ENCODE assay signal across 14 cellular contexts in the genomic region with DNA sequence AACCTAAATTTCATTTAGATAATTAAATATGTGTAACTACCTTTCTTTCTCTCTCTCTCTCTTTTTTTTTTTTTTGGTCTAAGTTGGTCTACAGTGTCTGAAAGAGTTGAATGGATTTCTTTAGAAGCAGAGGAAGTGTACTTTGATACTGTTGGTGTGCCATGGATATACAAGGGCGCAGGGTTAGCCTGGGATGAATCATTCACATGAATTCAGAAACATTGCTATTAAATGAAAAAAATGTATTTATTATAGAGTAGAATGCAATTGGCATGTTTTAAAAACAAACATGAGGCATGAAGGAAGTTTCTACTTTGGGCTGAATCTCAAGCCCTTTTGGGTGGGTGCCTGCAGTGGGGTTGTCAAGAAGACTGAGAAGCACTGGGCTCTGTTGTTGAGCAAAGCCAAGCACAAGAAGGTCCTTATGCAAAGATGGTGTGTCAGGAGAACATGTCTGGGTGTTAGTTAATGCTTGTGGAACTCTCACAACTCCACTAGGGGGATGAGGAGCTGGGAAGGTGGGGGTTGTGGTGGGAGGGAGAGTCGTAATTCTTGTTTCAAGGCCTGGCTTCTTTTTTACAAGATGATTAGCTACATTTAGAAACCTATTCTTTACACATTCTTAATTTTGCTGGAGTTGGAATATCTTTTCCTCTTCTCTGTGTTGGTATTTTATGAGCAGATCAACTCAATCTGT. TPM values are rescaled to one million over a fixed set of nuclear protein-coding genes. Genes with fewer than 3 reads are reported as not detected.
DNase-seq lines count a peak whose midpoint lies in the region; TF ChIP-seq lines count a peak whose summit lies in the region.
"Had no signal": no experiment of that assay in that cellular context is flagged by ENCODE, and none has a peak within 500 bp of the region (broad histone marks: within the 10 kb centered on the region; RNA-seq: fewer than 3 reads in every experiment).

No MANE protein-coding gene starts in this region.

- H3K36me3 ChIP-seq in GM06990 (ENCODE audit: control insufficient read depth, insufficient read depth, low read length) (no peaks in the 10 kb centered on the region), endodermal cell (ENCODE audit: control insufficient read depth, insufficient read depth, low read length) (no peaks in the 10 kb centered on the region)
- H3K36me3 ChIP-seq: adrenal gland had no signal

- TF ChIP-seq CTCF in GM06990 (IDR thresholded peaks at IDR 0.05; ENCODE audit: insufficient read depth, low read length, poor library complexity, severe bottlenecking) (peak; percentile 2), endodermal cell (conservative IDR thresholded peaks at IDR 0.05) (peak; percentile 69), osteocyte (IDR thresholded peaks at IDR 0.05) (peak; percentile 23)

- H3K9me3 ChIP-seq in endodermal cell (ENCODE audit: control insufficient read depth, low read length) = no peaks in the 10 kb centered on the region
- H3K9me3 ChIP-seq: adrenal gland had no signal

- H3K36me3 Mint-ChIP-seq in endodermal cell (ENCODE audit: low read depth) (no peaks in the 10 kb centered on the region), osteocyte (ENCODE audit: unreplicated experiment) (no peaks in the 10 kb centered on the region)
- H3K36me3 Mint-ChIP-seq: naive B cell had no signal

- DNase-seq in GM06990 (ENCODE audit: extremely low read depth, insufficient read length) = no peak
- peak; percentile 34 for DNase-seq in LHCN-M2 (ENCODE audit: low read depth)
- peak; percentile 60 for DNase-seq in endodermal cell
- no peak for DNase-seq in osteocyte (ENCODE audit: extremely low spot score, unreplicated experiment)
- no peak for DNase-seq in stimulated activated CD8-positive, alpha-beta memory T cell treated with anti-CD3 and anti-CD28 coated beads, Interleukin-4, amount 100 ng/mL, for 48 hours
- DNase-seq in pons (ENCODE audit: low spot score) = no peak
- no peak for DNase-seq in CD1c-positive myeloid dendritic cell (ENCODE audit: extremely low spot score)
- DNase-seq: adrenal gland, COR-L47, dermis blood vessel endothelial cell, naive B cell, NCI-H1694 treated with DMSO at 0.1 percent for 48 hours, substantia nigra had no signal

- H3K4me1 Mint-ChIP-seq in endodermal cell = peaks cover 22% of the 10 kb centered on the region
- peaks cover 19% of the 10 kb centered on the region for H3K4me1 Mint-ChIP-seq in osteocyte (ENCODE audit: unreplicated experiment)
- H3K4me1 Mint-ChIP-seq: naive B cell had no signal

- no peak overlapping the region for H3K4me3 ChIP-seq in GM06990 (replicated peaks; ENCODE audit: low read depth, low read length)
- no peak overlapping the region for H3K4me3 ChIP-seq in endodermal cell (ENCODE audit: low read length)
- H3K4me3 ChIP-seq: adrenal gland, SK-N-MC had no signal

- H3K4me3 Mint-ChIP-seq in endodermal cell (no peak overlapping the region), osteocyte (ENCODE audit: unreplicated experiment) (no peak overlapping the region)
- H3K4me3 Mint-ChIP-seq: naive B cell had no signal

- H3K27ac ChIP-seq in endodermal cell (ENCODE audit: low read depth, low read length) = no peak overlapping the region
- H3K27ac ChIP-seq: adrenal gland, SK-N-MC had no signal

- H3K9me3 Mint-ChIP-seq in endodermal cell (no peaks in the 10 kb centered on the region), osteocyte (ENCODE audit: unreplicated experiment) (no peaks in the 10 kb centered on the region)

- H3K27me3 Mint-ChIP-seq in endodermal cell (ENCODE audit: insufficient read depth) (peaks cover 6% of the 10 kb centered on the region), osteocyte (ENCODE audit: unreplicated experiment) (no peaks in the 10 kb centered on the region)

- no peaks in the 10 kb centered on the region for H3K27me3 ChIP-seq in GM06990 (replicated peaks; ENCODE audit: control insufficient read depth, insufficient read depth, low read length)
- peaks cover 14% of the 10 kb centered on the region for H3K27me3 ChIP-seq in endodermal cell (ENCODE audit: control insufficient read depth, insufficient read depth, low read length, poor library complexity, severe bottlenecking)
- H3K27me3 ChIP-seq: adrenal gland had no signal

- H3K27ac Mint-ChIP-seq in endodermal cell (no peak overlapping the region), osteocyte (ENCODE audit: unreplicated experiment) (no peak overlapping the region)
- H3K27ac Mint-ChIP-seq: naive B cell had no signal

- WGBS in endodermal cell (ENCODE audit: insufficient coverage in 1 of 2, insufficient read length in 1 of 2), 2 experiments = 80% methylated on average over 1 of the region's 2 CpGs; no CpG with 5 or more reads in 1 of the 2 experiments

- H3K4me1 ChIP-seq in endodermal cell (ENCODE audit: control insufficient read depth, insufficient read depth, low read length) = no peaks in the 10 kb centered on the region
- H3K4me1 ChIP-seq: adrenal gland had no signal

- no peak overlapping the region for H3K9ac ChIP-seq in endodermal cell (ENCODE audit: extremely low read depth, low read length, poor library complexity, severe bottlenecking)

RNA-seq across cellular contexts. Expression of gene LYPD6, which starts 57.9 kb away (rescaled TPM):
- total RNA-seq in LHCN-M2 (2014; rRNA removed) = 14.0 and 16.6 TPM in 2 replicates
- polyA plus RNA-seq in LHCN-M2 (2012) = 12.0 TPM
- total RNA-seq in endodermal cell = 1 to 10 TPM; 6.7 to 8.5 TPM
- polyA plus RNA-seq in endodermal cell (2013, experiment 1 of 2) = 6.9 TPM
- 6.4 TPM for polyA plus RNA-seq in endodermal cell (2013, experiment 2 of 2)
- total RNA-seq in osteocyte = 1.8 and 2.1 TPM in 2 replicates

Comparison
In these comparisons a context has a peak if more than half of its experiments do, and no peak if none do; other contexts are left out.
1. DNase-seq: peak in LHCN-M2 (single experiment) and endodermal cell (single experiment); none in GM06990 (single experiment), osteocyte (single experiment), stimulated activated CD8-positive, alpha-beta memory T cell treated with anti-CD3 and anti-CD28 coated beads, Interleukin-4, amount 100 ng/mL, for 48 hours (single experiment), pons (single experiment) and CD1c-positive myeloid dendritic cell (single experiment).
2. CTCF ChIP-seq: peak in every context shown above with its lines; median percentile 69 in endodermal cell; 23 in osteocyte; 2 in GM06990.